In the genomic region with DNA sequence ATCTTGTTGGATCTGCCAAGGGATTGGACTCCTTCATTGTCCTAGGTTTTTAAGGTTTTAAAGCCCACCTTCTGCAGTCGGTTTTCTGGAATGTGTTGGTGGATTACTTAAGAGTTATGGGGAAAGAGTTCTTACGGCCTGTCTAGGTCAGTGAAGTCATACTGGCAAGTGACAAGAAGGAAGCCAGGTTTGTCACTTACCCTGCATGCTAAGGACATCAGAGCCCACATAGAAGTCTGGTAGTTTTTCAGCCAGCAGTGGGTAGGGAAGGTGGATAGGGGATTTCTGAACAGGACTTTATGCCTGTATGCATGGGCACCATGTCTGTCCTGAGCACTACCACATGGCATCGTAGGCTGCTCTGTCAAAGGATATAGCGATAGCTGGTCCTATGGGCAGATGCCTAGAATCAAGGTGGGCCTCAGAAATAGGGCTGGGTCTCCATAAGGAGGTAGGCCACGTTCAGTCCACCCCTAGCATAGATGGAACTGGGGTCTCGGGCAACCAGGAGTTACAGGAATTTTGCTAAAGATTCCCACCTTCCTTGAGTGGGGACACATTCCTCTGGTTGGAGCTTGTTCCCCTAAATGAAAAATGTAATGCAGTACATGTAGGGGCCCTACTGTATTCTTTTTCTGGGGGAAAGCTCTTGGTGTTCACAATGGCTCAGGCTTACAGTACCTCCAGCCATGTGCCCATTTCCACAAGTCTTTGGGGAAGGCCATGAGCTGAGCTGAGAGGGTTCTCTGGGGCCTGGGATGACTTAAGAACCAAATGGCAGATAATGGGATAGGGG, we compare ENCODE assay signal across 9 cellular contexts. TPM values are rescaled to one million over a fixed set of nuclear protein-coding genes. Genes with fewer than 3 reads are reported as not detected.
DNase-seq lines count a peak whose midpoint lies in the region; ATAC-seq and TF ChIP-seq lines count a peak whose summit lies in the region.
"Had no signal": no experiment of that assay in that cellular context is flagged by ENCODE, and none has a peak within 500 bp of the region (broad histone marks: within the 10 kb centered on the region; RNA-seq: fewer than 3 reads in every experiment).

No MANE protein-coding gene starts in this region.

- WGBS in HUES64, result 93% methylated on average over 6 of the region's 6 CpGs
- 80% methylated on average over 6 of the region's 6 CpGs for WGBS in mesenchymal stem cell

- no TSS peak for BruUV-seq in Caco-2 (replicated peaks; lab: Mats Ljungman, UMichigan)

- H3K4me2 ChIP-seq in mesenchymal stem cell (ENCODE audit: low read length, poor library complexity, severe bottlenecking), result no peak overlapping the region

- no peak overlapping the region for H2AK5ac ChIP-seq in mesenchymal stem cell (ENCODE audit: low read length, severe bottlenecking)

- CTCF ChIA-PET in Caco-2 (lab: Charles Lee), result interaction anchor here (0.8 kb wide), 1 partner anchor 79 kb away, joined by 3 read pairs; no protein-coding TSS in a partner anchor
- CTCF ChIA-PET in activated CD8-positive, alpha-beta memory T cell treated with anti-CD3 and anti-CD28 coated beads, Interleukin-2, amount 10 ng/mL, durations not matched to agents 7 days and 5 days (lab: Charles Lee), result interaction anchor here (2.4 to 8.1 kb wide), 4 partner anchors 10 to 79 kb away, joined by 13 to 55 read pairs (median 15); partner anchors contain the start of gene TRPV2

- H3K27ac ChIP-seq in HUES64 (ENCODE audit: low read depth, low read length) (peak overlapping the region; percentile 90), mesenchymal stem cell (ENCODE audit: low read length, poor library complexity, severe bottlenecking) (no peak overlapping the region)

- intact Hi-C loops in Caco-2 (cut with micrococcal nuclease; ENCODE audit: unreplicated experiment), result loop anchor here (5.0 kb wide), 1 partner anchor 155 kb away; no protein-coding TSS in a partner anchor
- intact Hi-C loops in posterior vena cava (cut with DNase I), result no loop called here

- H3K27me3 Mint-ChIP-seq in Caco-2 (ENCODE audit: insufficient read depth, unreplicated experiment), result no peaks in the 10 kb centered on the region
- no peaks in the 10 kb centered on the region for H3K27me3 Mint-ChIP-seq in activated CD8-positive, alpha-beta memory T cell treated with anti-CD3 and anti-CD28 coated beads, Interleukin-2, amount 10 ng/mL, durations not matched to agents 7 days and 5 days

- no peak overlapping the region for H2BK5ac ChIP-seq in mesenchymal stem cell (ENCODE audit: low read depth, low read length, poor library complexity, severe bottlenecking)

- no peak overlapping the region for H2BK15ac ChIP-seq in mesenchymal stem cell (ENCODE audit: low read depth, poor library complexity, severe bottlenecking)

- H2BK12ac ChIP-seq in mesenchymal stem cell (ENCODE audit: low read length in 2 of 2), result no peak overlapping the region

- H3K27me3 ChIP-seq in Caco-2 (replicated peaks; ENCODE audit: control insufficient read depth, insufficient read depth, low read length) (no peaks in the 10 kb centered on the region), HUES64 (ENCODE audit: insufficient read depth, low read length) (no peaks in the 10 kb centered on the region), mesenchymal stem cell (ENCODE audit: control insufficient read depth in 1 of 2, insufficient read depth in 1 of 2, low read length in 2 of 2) (no peaks in the 10 kb centered on the region)

- H2BK120ac ChIP-seq in mesenchymal stem cell (ENCODE audit: low read depth, low read length), result no peak overlapping the region

- H3K23ac ChIP-seq in mesenchymal stem cell (ENCODE audit: low read length in 2 of 2), result no peak overlapping the region

- peaks cover 7% of the 10 kb centered on the region for H3K79me1 ChIP-seq in mesenchymal stem cell (replicated peaks; ENCODE audit: low read length, poor library complexity, severe bottlenecking)

- H2AFZ ChIP-seq in mesenchymal stem cell (ENCODE audit: low read depth, low read length), result no peak overlapping the region

- H3K4me3 ChIP-seq in Caco-2 (ENCODE audit: low read depth, low read length) (no peak overlapping the region), HUES64 (ENCODE audit: low read length) (0 out of 2 replicates have a peak overlapping the region, but pooled peaks have one; percentile 93), mesenchymal stem cell (ENCODE audit: insufficient read depth in 1 of 2, low read depth in 1 of 2, low read length in 2 of 2) (no peak overlapping the region)

- no peak for TF ChIP-seq CTCF in Caco-2 (IDR thresholded peaks at IDR 0.05; ENCODE audit: insufficient read depth in 1 of 2, low read depth in 1 of 2, low read length in 1 of 2, severe bottlenecking in 1 of 2, unreplicated experiment in 1 of 2)

- no peak for DNase-seq in Caco-2
- DNase-seq in activated CD8-positive, alpha-beta memory T cell treated with anti-CD3 and anti-CD28 coated beads, Interleukin-2, amount 10 ng/mL, durations not matched to agents 7 days and 5 days, result no peak
- peak; percentile 43 for DNase-seq in mesenchymal stem cell
- DNase-seq in kidney glomerular epithelial cell (lab: John Stamatoyannopoulos, UW), result no peak
- no peak for DNase-seq in posterior vena cava (ENCODE audit: low spot score)
- DNase-seq: central memory CD4-positive, alpha-beta T cell had no signal

- peaks cover 99% of the 10 kb centered on the region for H3K36me3 Mint-ChIP-seq in Caco-2 (ENCODE audit: insufficient read depth, unreplicated experiment)
- peaks cover 57% of the 10 kb centered on the region for H3K36me3 Mint-ChIP-seq in activated CD8-positive, alpha-beta memory T cell treated with anti-CD3 and anti-CD28 coated beads, Interleukin-2, amount 10 ng/mL, durations not matched to agents 7 days and 5 days

- H4K91ac ChIP-seq in mesenchymal stem cell (ENCODE audit: low read length), result no peak overlapping the region

- peak overlapping the region; percentile 98 for H3K9ac ChIP-seq in HUES64 (ENCODE audit: low read depth, low read length)
- H3K9ac ChIP-seq in mesenchymal stem cell (ENCODE audit: low read length), result peak overlapping the region; percentile 94

- H3K36me3 ChIP-seq in Caco-2 (ENCODE audit: control insufficient read depth, insufficient read depth, low read length) (peaks cover 25% of the 10 kb centered on the region), HUES64 (ENCODE audit: insufficient read depth, low read length) (peaks cover 67% of the 10 kb centered on the region), mesenchymal stem cell (ENCODE audit: control insufficient read depth in 1 of 2, insufficient read depth in 2 of 2, low read depth in 1 of 2, low read length in 2 of 2) (peaks cover 51 to 70% of the 10 kb centered on the region in 2 experiments)

- no peaks in the 10 kb centered on the region for H3K9me3 Mint-ChIP-seq in Caco-2 (ENCODE audit: unreplicated experiment)
- no peaks in the 10 kb centered on the region for H3K9me3 Mint-ChIP-seq in activated CD8-positive, alpha-beta memory T cell treated with anti-CD3 and anti-CD28 coated beads, Interleukin-2, amount 10 ng/mL, durations not matched to agents 7 days and 5 days (ENCODE audit: low read depth)

- no peaks in the 10 kb centered on the region for H3K9me3 ChIP-seq in Caco-2
- no peaks in the 10 kb centered on the region for H3K9me3 ChIP-seq in HUES64 (ENCODE audit: insufficient read depth, low read depth, low read length)
- no peaks in the 10 kb centered on the region for H3K9me3 ChIP-seq in mesenchymal stem cell (ENCODE audit: control insufficient read depth, low read length)

- POLR2A ChIA-PET in Caco-2 (lab: Charles Lee), result interaction anchor here (0.6 kb wide), 1 partner anchor 11 kb away, joined by 5 read pairs; no protein-coding TSS in a partner anchor

- peaks cover 15% of the 10 kb centered on the region for H3K4me1 Mint-ChIP-seq in Caco-2 (ENCODE audit: low read depth, unreplicated experiment)
- peaks cover 52% of the 10 kb centered on the region for H3K4me1 Mint-ChIP-seq in activated CD8-positive, alpha-beta memory T cell treated with anti-CD3 and anti-CD28 coated beads, Interleukin-2, amount 10 ng/mL, durations not matched to agents 7 days and 5 days

- no peak for ATAC-seq in activated CD8-positive, alpha-beta memory T cell treated with anti-CD3 and anti-CD28 coated beads, Interleukin-2, amount 10 ng/mL, durations not matched to agents 7 days and 5 days
- no peak for ATAC-seq in activated CD4-positive, CD25-positive, alpha-beta regulatory T cell treated with anti-CD3 and anti-CD28 coated beads, Interleukin-2, amount 50 U/mL, for 24 hours
- no peak for ATAC-seq in HG02588 (IDR thresholded peaks at IDR 0.05; ENCODE audit: unreplicated experiment)

- peak overlapping the region; percentile 80 for H3K27ac Mint-ChIP-seq in Caco-2 (ENCODE audit: unreplicated experiment)
- peak overlapping the region; percentile 98 for H3K27ac Mint-ChIP-seq in activated CD8-positive, alpha-beta memory T cell treated with anti-CD3 and anti-CD28 coated beads, Interleukin-2, amount 10 ng/mL, durations not matched to agents 7 days and 5 days

- H3K4me1 ChIP-seq in Caco-2, result peaks cover 43% of the 10 kb centered on the region
- peaks cover 20% of the 10 kb centered on the region for H3K4me1 ChIP-seq in HUES64 (ENCODE audit: insufficient read depth, low read length)
- peaks cover 29% of the 10 kb centered on the region for H3K4me1 ChIP-seq in mesenchymal stem cell (ENCODE audit: control insufficient read depth, insufficient read depth, low read depth, low read length)

- peak overlapping the region in 1 of 2 experiments; percentile 28 for H3K18ac ChIP-seq in mesenchymal stem cell (ENCODE audit: low read depth in 1 of 2, low read length in 2 of 2)

- peak overlapping the region; percentile 86 for H3K4me3 Mint-ChIP-seq in Caco-2 (ENCODE audit: unreplicated experiment)
- H3K4me3 Mint-ChIP-seq in activated CD8-positive, alpha-beta memory T cell treated with anti-CD3 and anti-CD28 coated beads, Interleukin-2, amount 10 ng/mL, durations not matched to agents 7 days and 5 days, result no peak overlapping the region

- no peak overlapping the region for H3K14ac ChIP-seq in mesenchymal stem cell (ENCODE audit: low read length in 2 of 2)

- H3K4ac ChIP-seq in mesenchymal stem cell (ENCODE audit: low read depth in 1 of 2, low read length in 2 of 2), result no peak overlapping the region

- peak overlapping the region; percentile 52 for H4K8ac ChIP-seq in mesenchymal stem cell (ENCODE audit: low read length)

RNA-seq across cellular contexts. Expression of gene TRPV2, which starts 27.4 kb away (rescaled TPM):
- 0.28 and 0.41 TPM in 2 replicates for total RNA-seq in Caco-2 (2022)
- polyA plus RNA-seq in HUES64 (2013, experiment 1 of 2), result 1.2 TPM
- 2.0 TPM for polyA plus RNA-seq in HUES64 (2013, experiment 2 of 2)
- 100 to 1,000 TPM; 124 to 129 TPM for total RNA-seq in activated CD8-positive, alpha-beta memory T cell treated with anti-CD3 and anti-CD28 coated beads, Interleukin-2, amount 10 ng/mL, durations not matched to agents 7 days and 5 days
- 116 TPM for polyA plus RNA-seq in mesenchymal stem cell (2013, experiment 1 of 2)
- polyA plus RNA-seq in mesenchymal stem cell (2013, experiment 2 of 2), result 113 TPM
- total RNA-seq in posterior vena cava, result 10 to 100 TPM; 35.7 to 40.8 TPM

RNA-seq across cellular contexts. Expression of gene LRRC75A, which starts 49.2 kb away (rescaled TPM):
- total RNA-seq in Caco-2 (2022), result 4.0 and 4.5 TPM in 2 replicates
- 3.3 TPM for polyA plus RNA-seq in HUES64 (2013, experiment 1 of 2)
- 5.5 TPM for polyA plus RNA-seq in HUES64 (2013, experiment 2 of 2)
- 1 to 10 TPM; 3.0 to 4.6 TPM for total RNA-seq in activated CD8-positive, alpha-beta memory T cell treated with anti-CD3 and anti-CD28 coated beads, Interleukin-2, amount 10 ng/mL, durations not matched to agents 7 days and 5 days
- 0.44 TPM for polyA plus RNA-seq in mesenchymal stem cell (2013, experiment 1 of 2)
- polyA plus RNA-seq in mesenchymal stem cell (2013, experiment 2 of 2), result 0.48 TPM
- total RNA-seq in posterior vena cava, result 1 to 10 TPM; 2.3 to 3.0 TPM

Comparison
In these comparisons a context has a peak if more than half of its experiments do, and no peak if none do; other contexts are left out.
1. RNA of gene TRPV2, which starts 27.4 kb away (total RNA-seq): 124 to 129 TPM in activated CD8-positive, alpha-beta memory T cell treated with anti-CD3 and anti-CD28 coated beads, Interleukin-2, amount 10 ng/mL, durations not matched to agents 7 days and 5 days and 35.7 to 40.8 TPM in posterior vena cava; 0.28 to 0.41 TPM in Caco-2; every median in the first group is over 10 times any median in the second.